9 cellular contexts compared by ENCODE assay signal in the genomic region with DNA sequence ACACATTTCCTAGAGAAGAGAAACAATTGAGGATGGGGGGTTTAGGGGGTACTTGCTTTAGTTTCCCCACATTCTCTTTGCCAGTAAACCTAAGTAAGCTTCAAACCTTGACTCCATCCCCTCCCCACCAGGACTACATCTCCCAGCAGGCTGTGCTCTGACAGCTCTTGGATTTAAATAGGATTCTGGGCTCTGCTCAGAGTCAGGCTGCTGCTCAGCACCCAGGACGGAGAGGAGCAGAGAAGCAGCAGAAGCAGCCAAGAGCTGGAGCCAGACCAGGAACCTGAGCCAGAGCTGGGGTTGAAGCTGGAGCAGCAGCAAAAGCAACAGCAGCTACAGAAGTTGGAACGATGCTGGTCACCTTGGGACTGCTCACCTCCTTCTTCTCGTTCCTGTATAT. TPM values are rescaled to one million over a fixed set of nuclear protein-coding genes. Genes with fewer than 3 reads are reported as not detected.
A peak's percentile ranks its signal among the peaks of the same experiment; 100 is the strongest.
DNase-seq lines count a peak whose midpoint lies in the region; ATAC-seq and TF ChIP-seq lines count a peak whose summit lies in the region.
"Had no signal": no experiment of that assay in that cellular context is flagged by ENCODE, and none has a peak within 500 bp of the region (broad histone marks: within the 10 kb centered on the region; RNA-seq: fewer than 3 reads in every experiment).

No MANE protein-coding gene starts in this region.

- WGBS in gastroesophageal sphincter (ENCODE audit: low coverage in 1 of 2), 2 donors, result 0 to 33% methylated on average over 2 to 3 of the region's 3 CpGs

- no peaks in the 10 kb centered on the region for H4K20me1 ChIP-seq in OCI-LY3 (ENCODE audit: insufficient read depth, low read length)

- H3K27me3 Mint-ChIP-seq in activated naive CD8-positive, alpha-beta T cell treated with anti-CD3 and anti-CD28 coated beads, Interleukin-2, amount 50 U/mL, for 24 hours, result peaks cover 33% of the 10 kb centered on the region

- H3K4me3 Mint-ChIP-seq in activated naive CD8-positive, alpha-beta T cell treated with anti-CD3 and anti-CD28 coated beads, Interleukin-2, amount 50 U/mL, for 24 hours, result no peak overlapping the region
- H3K4me3 Mint-ChIP-seq: T-helper 1 cell treated with Interleukin-12 subunit alpha and Interleukin-12 subunit beta and Interleukin-4 antibody, amounts not matched to agents 30 μg/mL and 1 μg/mL, for 36 hours had no signal

- H3K27me3 ChIP-seq in OCI-LY3 (ENCODE audit: low read depth, low read length) (peaks cover 24% of the 10 kb centered on the region), gastroesophageal sphincter (peaks cover 7% of the 10 kb centered on the region)

- no peak overlapping the region for H3K4me3 ChIP-seq in OCI-LY3 (ENCODE audit: low read length)
- no peak overlapping the region for H3K4me3 ChIP-seq in gastroesophageal sphincter

- H3K4me2 ChIP-seq in OCI-LY3 (ENCODE audit: low read length), result peak overlapping the region; percentile 26; the same call in 1 of the 2 replicates

- H3K9me3 ChIP-seq in ES-I3 (ENCODE audit: control insufficient read depth, insufficient read depth, low read length) (no peaks in the 10 kb centered on the region), OCI-LY3 (ENCODE audit: insufficient read depth, low read length) (no peaks in the 10 kb centered on the region), gastroesophageal sphincter (peaks cover 0 to 6% (median 0%) of the 10 kb centered on the region in 3 donors)

- H3K4me1 ChIP-seq in ES-I3 (ENCODE audit: insufficient read depth, low read length), result no peaks in the 10 kb centered on the region
- H3K4me1 ChIP-seq in OCI-LY3 (ENCODE audit: low read length), result no peaks in the 10 kb centered on the region
- H3K4me1 ChIP-seq in gastroesophageal sphincter, result peaks cover 0 to 11% (median 9%) of the 10 kb centered on the region in 3 donors

- no peaks in the 10 kb centered on the region for H3K79me2 ChIP-seq in OCI-LY3 (ENCODE audit: low read length)

- H3K9ac ChIP-seq in ES-I3 (ENCODE audit: low read depth, low read length), result peak overlapping the region; percentile 7; the same call in 1 of the 2 replicates
- H3K9ac ChIP-seq in OCI-LY3 (ENCODE audit: low read length), result no peak overlapping the region

- H2AFZ ChIP-seq in OCI-LY3 (ENCODE audit: low read depth, low read length), result peak overlapping the region; percentile 69; the same call in 1 of the 2 replicates

- H3K27ac ChIP-seq in OCI-LY3 (ENCODE audit: low read length), result no peak overlapping the region
- peak overlapping the region in 1 of 4 donors; percentile 4 for H3K27ac ChIP-seq in gastroesophageal sphincter

- H3K9me3 Mint-ChIP-seq in activated naive CD8-positive, alpha-beta T cell treated with anti-CD3 and anti-CD28 coated beads, Interleukin-2, amount 50 U/mL, for 24 hours, result no peaks in the 10 kb centered on the region
- H3K9me3 Mint-ChIP-seq: T-helper 1 cell treated with Interleukin-12 subunit alpha and Interleukin-12 subunit beta and Interleukin-4 antibody, amounts not matched to agents 30 μg/mL and 1 μg/mL, for 36 hours had no signal

- no peaks in the 10 kb centered on the region for H3K36me3 ChIP-seq in ES-I3 (ENCODE audit: insufficient read depth, low read length)
- no peaks in the 10 kb centered on the region for H3K36me3 ChIP-seq in OCI-LY3 (replicated peaks; ENCODE audit: low read depth, low read length)
- H3K36me3 ChIP-seq in gastroesophageal sphincter, result no peaks in the 10 kb centered on the region

- H3K36me3 Mint-ChIP-seq in activated naive CD8-positive, alpha-beta T cell treated with anti-CD3 and anti-CD28 coated beads, Interleukin-2, amount 50 U/mL, for 24 hours (ENCODE audit: low read depth), result no peaks in the 10 kb centered on the region

- peaks cover 4% of the 10 kb centered on the region for H3K4me1 Mint-ChIP-seq in activated naive CD8-positive, alpha-beta T cell treated with anti-CD3 and anti-CD28 coated beads, Interleukin-2, amount 50 U/mL, for 24 hours

- H3K27ac Mint-ChIP-seq in activated naive CD8-positive, alpha-beta T cell treated with anti-CD3 and anti-CD28 coated beads, Interleukin-2, amount 50 U/mL, for 24 hours, result no peak overlapping the region
- H3K27ac Mint-ChIP-seq: T-helper 1 cell treated with Interleukin-12 subunit alpha and Interleukin-12 subunit beta and Interleukin-4 antibody, amounts not matched to agents 30 μg/mL and 1 μg/mL, for 36 hours had no signal

- peak; percentile 66 for DNase-seq in pons (ENCODE audit: low spot score)
- no peak for DNase-seq in stimulated activated CD4-positive, alpha-beta T cell treated with anti-CD3 and anti-CD28 coated beads, Interleukin-4, amount 100 ng/mL, for 4 hours
- no peak for DNase-seq in activated naive CD8-positive, alpha-beta T cell treated with anti-CD3 and anti-CD28 coated beads, Interleukin-2, amount 50 U/mL, for 24 hours

- peak; percentile 89 for ATAC-seq in gastroesophageal sphincter
- no peak for ATAC-seq in HG02571 (IDR thresholded peaks at IDR 0.05; ENCODE audit: unreplicated experiment)
- no peak for ATAC-seq in GM18519 (IDR thresholded peaks at IDR 0.05; ENCODE audit: low FRiP score, unreplicated experiment)
- ATAC-seq in activated naive CD8-positive, alpha-beta T cell treated with anti-CD3 and anti-CD28 coated beads, Interleukin-2, amount 50 U/mL, for 24 hours, result no peak

- TF ChIP-seq POLR2A in gastroesophageal sphincter (IDR thresholded peaks at IDR 0.05), result no peak

- TF ChIP-seq CTCF in OCI-LY3 (IDR thresholded peaks at IDR 0.05; ENCODE audit: low read depth, low read length), result no peak
- TF ChIP-seq CTCF in gastroesophageal sphincter (IDR thresholded peaks at IDR 0.05), result no peak

- TF ChIP-seq EP300 in gastroesophageal sphincter (IDR thresholded peaks at IDR 0.05), result no peak

RNA-seq across cellular contexts. Expression of a gene that starts 20.6 kb away (rescaled TPM):
- under 1 TPM in 1 of 4 donors, not detected in 3; 0.20 TPM for total RNA-seq in gastroesophageal sphincter

RNA-seq across cellular contexts. Expression of a gene that starts 26.7 kb away (rescaled TPM):
- total RNA-seq in gastroesophageal sphincter, result 10 to 100 TPM; 38.5 to 42.5 (median 41.4) TPM

RNA-seq across cellular contexts. Expression of a gene that starts 47.9 kb away (rescaled TPM):
- total RNA-seq in gastroesophageal sphincter, result 10 to 100 TPM; 77.0 to 98.5 (median 90.4) TPM
